Comparison of ENCODE assay signal across 18 cellular contexts in genomic region chr2:118279005-118279404, GRCh38.
"Had no signal": no experiment of that assay in that cellular context is flagged by ENCODE, and none has a peak within 500 bp of the region (broad histone marks: within the 10 kb centered on the region; RNA-seq: fewer than 3 reads in every experiment).

No MANE protein-coding gene starts in this region.

- DNase-seq: KBM-7, MV-4-11, NCI-H1048, NCI-H1105, NCI-H1417, NCI-H1436 treated with DMSO at 0.1 percent for 48 hours, NCI-H1694, NCI-H187 treated with DMSO at 0.1 percent for 48 hours, NCI-H2029 treated with DMSO at 0.1 percent for 48 hours, NCI-H2107, NCI-H2227 treated with DMSO at 0.1 percent for 48 hours, NCI-H526 treated with DMSO at 0.1 percent for 48 hours, NCI-H748 treated with DMSO at 0.1 percent for 48 hours, Right ventricle myocardium superior, SIG-M5 had no signal

- H3K36me3 ChIP-seq: SJSA1 had no signal

- H3K27ac ChIP-seq: SJSA1, SK-N-MC had no signal

- H3K4me1 ChIP-seq: SJSA1 had no signal

- H3K27me3 ChIP-seq: SJSA1 had no signal

- H3K9me3 ChIP-seq: SJSA1 had no signal

- ATAC-seq: Panc1 had no signal

- H3K4me3 ChIP-seq: SJSA1, SK-N-MC had no signal
